1 cellular context compared by ENCODE assay signal in genomic region chrX:121191779-121192178, GRCh38.
TF ChIP-seq lines count a peak whose summit lies in the region.

No MANE protein-coding gene starts in this region.

TF ChIP-seq in K562, 482 proteins besides CTCF, POLR2A, EP300 and RAD21 (continued from another document and continues in another):
- no peak for TF ChIP-seq ARID4B (CRISPR knock-in tag; IDR thresholded peaks at IDR 0.05)
- no peak for TF ChIP-seq PPARD (CRISPR knock-in tag; IDR thresholded peaks at IDR 0.05)
- TF ChIP-seq PHTF2 (CRISPR knock-in tag; IDR thresholded peaks at IDR 0.05), result no peak
- TF ChIP-seq ZNF316 (IDR thresholded peaks at IDR 0.05), result no peak
- peak; percentile 62 for TF ChIP-seq SPI1 (IDR thresholded peaks at IDR 0.05; ENCODE audit: borderline replicate concordance, low read depth, low read length)
- TF ChIP-seq PTBP1 (IDR thresholded peaks at IDR 0.05; ENCODE audit: low read depth, low read length), result no peak
- TF ChIP-seq EZH2 (IDR thresholded peaks at IDR 0.05; ENCODE audit: borderline replicate concordance, low read depth, low read length), result no peak
- TF ChIP-seq TAF9B (IDR thresholded peaks at IDR 0.05; ENCODE audit: partially characterized antibody), result peak; percentile 47
- no peak for TF ChIP-seq ZNF584 (CRISPR knock-in tag; IDR thresholded peaks at IDR 0.05; ENCODE audit: low read depth)
- TF ChIP-seq ZNF140 (CRISPR knock-in tag; IDR thresholded peaks at IDR 0.05), result no peak
- no peak for TF ChIP-seq TEAD4 (IDR thresholded peaks at IDR 0.05; ENCODE audit: low read length)
- TF ChIP-seq TEAD4 (CRISPR knock-in tag; IDR thresholded peaks at IDR 0.05; ENCODE audit: borderline replicate concordance), result no peak
- no peak for TF ChIP-seq RBBP5 (IDR thresholded peaks at IDR 0.05; ENCODE audit: borderline replicate concordance, insufficient read depth, low read length, poor library complexity, severe bottlenecking)
- TF ChIP-seq MXD1 (CRISPR knock-in tag; IDR thresholded peaks at IDR 0.05; ENCODE audit: borderline replicate concordance, poor library complexity, severe bottlenecking), result no peak
- no peak for TF ChIP-seq ZNF445 (CRISPR knock-in tag; IDR thresholded peaks at IDR 0.05; ENCODE audit: low read depth)
- no peak for TF ChIP-seq RBM22 (IDR thresholded peaks at IDR 0.05; ENCODE audit: low read depth, low read length, poor library complexity, severe bottlenecking)
- TF ChIP-seq TRIM24 (IDR thresholded peaks at IDR 0.05), result no peak
- no peak for TF ChIP-seq CHAMP1 (IDR thresholded peaks at IDR 0.05)
- TF ChIP-seq NFYB (IDR thresholded peaks at IDR 0.05; ENCODE audit: extremely low read depth, insufficient read length), result no peak
- TF ChIP-seq CHD2 (IDR thresholded peaks at IDR 0.05; ENCODE audit: low read depth, low read length), result peak; percentile 94
- no peak; a peak in 1 of 4 replicates for TF ChIP-seq MAZ (CRISPR knock-in tag; conservative IDR thresholded peaks at IDR 0.05 in 1 of 2, IDR thresholded peaks at IDR 0.05 in 1 of 2)
- TF ChIP-seq ZBTB26 (CRISPR knock-in tag; IDR thresholded peaks at IDR 0.05), result no peak
- no peak for TF ChIP-seq ZSCAN29 (IDR thresholded peaks at IDR 0.05)
- TF ChIP-seq GABPA (tag; conservative IDR thresholded peaks at IDR 0.05; ENCODE audit: low read depth), result 0 out of 2 replicates have a peak, but pooled peaks have one; percentile 23
- TF ChIP-seq HDAC8 (tag; IDR thresholded peaks at IDR 0.05), result no peak
- no peak for TF ChIP-seq PBX2 (CRISPR knock-in tag; IDR thresholded peaks at IDR 0.05; ENCODE audit: low read depth)
- no peak for TF ChIP-seq PBX2 (tag; conservative IDR thresholded peaks at IDR 0.05; ENCODE audit: low read depth)
- no peak for TF ChIP-seq HDAC1 (IDR thresholded peaks at IDR 0.05)
- TF ChIP-seq CHD1 (IDR thresholded peaks at IDR 0.05; ENCODE audit: low read length), result no peak
- TF ChIP-seq PCBP1 (IDR thresholded peaks at IDR 0.05; ENCODE audit: low read depth, low read length, poor library complexity, severe bottlenecking), result no peak
- TF ChIP-seq POLR2B (IDR thresholded peaks at IDR 0.05; ENCODE audit: low read depth, partially characterized antibody), result peak; percentile 84
- no peak for TF ChIP-seq CLOCK (CRISPR knock-in tag; IDR thresholded peaks at IDR 0.05; ENCODE audit: borderline replicate concordance)
- peak; percentile 30; the same call in 1 of the 2 replicates for TF ChIP-seq ESRRA (IDR thresholded peaks at IDR 0.05; ENCODE audit: borderline replicate concordance, low read depth)
- no peak for TF ChIP-seq AFF4 (CRISPR knock-in tag; IDR thresholded peaks at IDR 0.05)
- no peak for TF ChIP-seq ZNF133 (CRISPR knock-in tag; IDR thresholded peaks at IDR 0.05)
- no peak for TF ChIP-seq BCOR (IDR thresholded peaks at IDR 0.05)
- no peak for TF ChIP-seq POLR3A (IDR thresholded peaks at IDR 0.05; ENCODE audit: borderline replicate concordance, extremely low read depth, insufficient read depth, insufficient read length)
- TF ChIP-seq ZNF253 (CRISPR knock-in tag; conservative IDR thresholded peaks at IDR 0.05), result no peak
